Comparison of ENCODE assay signal across 8 cellular contexts in the genomic region with DNA sequence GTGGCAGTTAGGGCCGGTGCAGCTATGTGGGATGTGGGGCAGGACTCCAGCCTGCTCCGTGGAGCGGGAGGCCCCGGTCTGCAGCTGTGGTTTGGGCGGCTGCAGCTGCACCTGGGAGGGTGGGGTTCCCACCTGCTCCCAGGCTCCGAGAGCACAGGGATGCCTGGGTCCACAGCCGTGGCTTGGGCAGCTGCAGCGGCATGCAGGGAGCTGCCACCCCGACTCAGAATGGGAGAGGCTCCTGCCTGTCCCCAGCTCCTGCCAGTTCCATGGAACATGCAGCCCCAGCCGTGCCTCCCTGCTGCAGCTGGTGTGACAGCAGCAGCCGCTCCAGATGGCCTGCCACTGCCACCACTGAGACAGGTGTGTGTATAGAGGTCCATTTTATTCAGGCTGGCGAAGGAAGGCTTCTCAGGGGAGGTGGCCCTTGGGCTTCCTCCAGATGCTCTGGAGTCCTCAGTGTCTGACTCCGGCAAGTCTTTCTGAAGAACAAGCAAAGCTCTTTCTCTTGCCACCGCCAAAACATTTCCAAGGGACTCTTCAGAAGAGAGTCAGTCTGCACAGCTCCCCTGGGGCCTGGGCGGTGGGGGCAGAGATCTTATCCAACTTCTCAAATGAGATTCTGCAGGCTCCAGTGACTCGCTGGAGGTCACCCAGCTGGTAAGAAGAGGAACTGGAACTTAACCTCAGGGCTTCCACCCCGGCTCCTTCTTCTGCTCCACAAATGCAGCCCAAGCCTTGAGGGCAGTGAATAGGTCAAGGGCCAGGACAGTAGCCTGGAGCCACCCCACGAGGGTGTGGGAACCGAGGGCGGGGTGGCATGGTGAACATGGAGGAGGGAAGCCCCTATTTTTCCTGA. TPM values are rescaled to one million over a fixed set of nuclear protein-coding genes. Genes with fewer than 3 reads are reported as not detected.
DNase-seq lines count a peak whose midpoint lies in the region; ATAC-seq, FAIRE-seq and TF ChIP-seq lines count a peak whose summit lies in the region.

No MANE protein-coding gene starts in this region.

- WGBS in HepG2 (ENCODE audit: low lambda C conversion rate) = 60% methylated on average over 7 of the region's 20 CpGs

- ATAC-seq in GM19035 (IDR thresholded peaks at IDR 0.05; ENCODE audit: unreplicated experiment) (peak; percentile 61), HG03103 (IDR thresholded peaks at IDR 0.05; ENCODE audit: low read depth, unreplicated experiment) (peak; percentile 70), HepG2 (peak; percentile 35)

- H3K36me3 ChIP-seq in HepG2 (replicated peaks in 1 of 2; ENCODE audit: control insufficient read depth in 1 of 2, insufficient read depth in 2 of 2, low read length in 2 of 2) = no peaks in the 10 kb centered on the region
- H3K36me3 ChIP-seq in HAP-1 (replicated peaks) = no peaks in the 10 kb centered on the region

- DNase-seq in AML-193 (lab: John Stamatoyannopoulos, UW) (peak; percentile 75 to 87), SHP77 (lab: John Stamatoyannopoulos, UW) (peak; percentile 85), HepG2 (ENCODE audit: low spot score) (no peak), NCI-H2227 treated with DMSO at 0.1 percent for 48 hours (lab: John Stamatoyannopoulos, UW) (no peak), HAP-1 (ENCODE audit: low spot score in 2 of 2) (no peak), SW480 (ENCODE audit: low spot score) (no peak)

- TF ChIP-seq RAD21 in HepG2 (CRISPR knock-in tag; IDR thresholded peaks at IDR 0.05) = no peak

- BruUV-seq in HepG2 (replicated peaks; lab: Mats Ljungman, UMichigan) = no TSS peak

- no peak for TF ChIP-seq POLR2A in HepG2 (IDR thresholded peaks at IDR 0.05; ENCODE audit: insufficient read depth in 1 of 2, low read depth in 2 of 2, low read length in 2 of 2)

- peak overlapping the region; percentile 73 for H3K4me2 ChIP-seq in HepG2 (ENCODE audit: low read depth, low read length)

- H3K4me3 ChIP-seq in HepG2 (replicated peaks in 1 of 3; ENCODE audit: insufficient read depth in 1 of 3, low read depth in 2 of 3, low read length in 3 of 3) (no peak overlapping the region), HAP-1 (no peak overlapping the region)

- intact Hi-C loops in HepG2 (cut with micrococcal nuclease; ENCODE audit: unreplicated experiment) = loop anchor here (2.0 to 10.0 kb wide), 5 partner anchors 16 to 292 kb away; no protein-coding TSS in a partner anchor

- in situ Hi-C loops in HepG2 (cut with HindIII; ENCODE audit: extremely low pct_ligation_motif_present, low pct_unique_long_range_greater_than_20kb) (loop anchor here (5.0 kb wide), 1 partner anchor 161 kb away; no protein-coding TSS in a partner anchor), HAP-1 (cut with MboI; ENCODE audit: low sequenced_read_pairs) (loop anchor here (10.0 kb wide), 1 partner anchor 702 kb away; no protein-coding TSS in a partner anchor)

- no peaks in the 10 kb centered on the region for H3K79me2 ChIP-seq in HepG2 (ENCODE audit: insufficient read depth, low read length)

- H4K20me1 ChIP-seq in HepG2 (ENCODE audit: insufficient read depth, low read length) = no peaks in the 10 kb centered on the region

- no peak overlapping the region for H3K9ac ChIP-seq in HepG2 (ENCODE audit: insufficient read depth, low read depth, low read length)

- CTCF ChIA-PET in HepG2 (lab: Yijun Ruan, JAX; ENCODE audit: low intra/inter-chr PET ratio, low total read pairs) = interaction anchor here (0.5 to 1.5 kb wide), 2 partner anchors 160 to 161 kb away, joined by 3 to 8 read pairs; no protein-coding TSS in a partner anchor

- no peaks in the 10 kb centered on the region for H3K9me3 ChIP-seq in HepG2 (ENCODE audit: low read length)
- no peaks in the 10 kb centered on the region for H3K9me3 ChIP-seq in HAP-1

- H2AFZ ChIP-seq in HepG2 (ENCODE audit: low read length) = no peak overlapping the region

- H3K4me1 ChIP-seq in HepG2 (ENCODE audit: insufficient read depth, low read length) = peaks cover 46% of the 10 kb centered on the region
- H3K4me1 ChIP-seq in HAP-1 = no peaks in the 10 kb centered on the region

- POLR2A ChIA-PET in HepG2 (lab: Yijun Ruan, JAX) = interaction anchor here (1.1 to 2.0 kb wide), 4 partner anchors 10 to 18 kb away, joined by 3 to 9 read pairs (median 6); no protein-coding TSS in a partner anchor

- peaks cover 7 to 18% of the 10 kb centered on the region in 2 experiments; a peak in 4 of 5 replicates for H3K27me3 ChIP-seq in HepG2 (ENCODE audit: control insufficient read depth in 1 of 2, insufficient read depth in 2 of 2, low read length in 2 of 2)
- no peaks in the 10 kb centered on the region for H3K27me3 ChIP-seq in HAP-1 (ENCODE audit: low read depth)

- no peak for TF ChIP-seq EP300 in HepG2 (IDR thresholded peaks at IDR 0.05; ENCODE audit: low read depth in 2 of 2, low read length in 2 of 2)
- TF ChIP-seq EP300 in HepG2 (CRISPR knock-in tag; IDR thresholded peaks at IDR 0.05; ENCODE audit: borderline replicate concordance) = no peak

- no peak overlapping the region for H3K27ac ChIP-seq in HepG2 (ENCODE audit: extremely low read length, insufficient read depth, low read length)

- no peak for TF ChIP-seq CTCF in HepG2 (CRISPR knock-in tag; IDR thresholded peaks at IDR 0.05)

- no peak for FAIRE-seq in HepG2 (lab: Jason Lieb, UNC)

RNA-seq across cellular contexts. Expression of a gene that starts 21.6 kb away (rescaled TPM):
- total RNA-seq in HepG2 (2016; rRNA removed; fragmentation: Illumina TruSeq; extraction: Trizol) = 10.0 and 10.5 TPM in 2 replicates
- total RNA-seq in HepG2 (2016; cell fraction: cytosol; rRNA removed; fragmentation: Illumina TruSeq; extraction: Trizol; ENCODE audit: low read depth) = 9.4 and 11.8 TPM in 2 replicates
- 9.5 and 11.5 TPM in 2 replicates for total RNA-seq in HepG2 (2016; cell fraction: insoluble cytoplasmic fraction; rRNA removed; fragmentation: Illumina TruSeq; extraction: Trizol)
- total RNA-seq in HepG2 (2016; cell fraction: membrane; rRNA removed; fragmentation: Illumina TruSeq; extraction: Trizol) = 10.2 and 12.3 TPM in 2 replicates
- 3.3 and 4.2 TPM in 2 replicates for total RNA-seq in HepG2 (2016; cell fraction: nucleus; rRNA removed; fragmentation: Illumina TruSeq; extraction: Trizol)
- 12.2 and 13.8 TPM in 2 replicates for polyA plus RNA-seq in HepG2 (2011; rRNA removed)
- polyA plus RNA-seq in HepG2 (2011; cell fraction: cytosol; rRNA removed) = 10.6 and 20.2 TPM in 2 replicates
- polyA plus RNA-seq in HepG2 (2011; cell fraction: nucleus; rRNA removed) = 5.9 and 7.2 TPM in 2 replicates
- 4.3 and 11.1 TPM in 2 replicates for polyA plus RNA-seq in HepG2 (2012)
- 14.1 and 18.5 TPM in 2 replicates for polyA plus RNA-seq in HepG2 (2016; cell fraction: cytosol; fragmentation: Illumina TruSeq; extraction: Trizol; ENCODE audit: low read depth)
- 14.2 and 18.6 TPM in 2 replicates for polyA plus RNA-seq in HepG2 (2016; cell fraction: insoluble cytoplasmic fraction; fragmentation: Illumina TruSeq; extraction: Trizol; ENCODE audit: low read depth)
- 13.4 and 14.9 TPM in 2 replicates for polyA plus RNA-seq in HepG2 (2016; cell fraction: membrane; fragmentation: Illumina TruSeq; extraction: Trizol; ENCODE audit: low read depth)
- 12.3 and 12.7 TPM in 2 replicates for polyA plus RNA-seq in HepG2 (2016; cell fraction: nucleus; fragmentation: Illumina TruSeq; extraction: Trizol; ENCODE audit: insufficient read depth, low read depth)
- 30.1 TPM in 1 of 2 replicates, not detected in the other for polyA minus RNA-seq in HepG2 (2011; rRNA and poly(A)+ RNA removed; ENCODE audit: low replicate concordance)
- polyA minus RNA-seq in HepG2 (2011; cell fraction: cytosol; rRNA and poly(A)+ RNA removed) = 3.4 and 3.6 TPM in 2 replicates
- polyA minus RNA-seq in HepG2 (2011; cell fraction: nucleus; rRNA and poly(A)+ RNA removed) = 2.2 and 3.2 TPM in 2 replicates

RNA-seq across cellular contexts. Expression of a gene that starts 22.5 kb away (rescaled TPM):
- 25.5 and 27.0 TPM in 2 replicates for total RNA-seq in HepG2 (2016; rRNA removed; fragmentation: Illumina TruSeq; extraction: Trizol)
- 8.5 and 8.8 TPM in 2 replicates for total RNA-seq in HepG2 (2016; cell fraction: cytosol; rRNA removed; fragmentation: Illumina TruSeq; extraction: Trizol; ENCODE audit: low read depth)
- total RNA-seq in HepG2 (2016; cell fraction: insoluble cytoplasmic fraction; rRNA removed; fragmentation: Illumina TruSeq; extraction: Trizol) = 20.2 and 27.2 TPM in 2 replicates
- 26.6 and 27.7 TPM in 2 replicates for total RNA-seq in HepG2 (2016; cell fraction: membrane; rRNA removed; fragmentation: Illumina TruSeq; extraction: Trizol)
- 13.4 and 15.4 TPM in 2 replicates for total RNA-seq in HepG2 (2016; cell fraction: nucleus; rRNA removed; fragmentation: Illumina TruSeq; extraction: Trizol)
- 38.2 and 46.3 TPM in 2 replicates for polyA plus RNA-seq in HepG2 (2011; rRNA removed)
- polyA plus RNA-seq in HepG2 (2011; cell fraction: cytosol; rRNA removed) = 39.3 and 40.1 TPM in 2 replicates
- polyA plus RNA-seq in HepG2 (2011; cell fraction: nucleus; rRNA removed) = 32.6 and 39.0 TPM in 2 replicates
- 24.1 and 35.1 TPM in 2 replicates for polyA plus RNA-seq in HepG2 (2012)
- polyA plus RNA-seq in HepG2 (2016; cell fraction: cytosol; fragmentation: Illumina TruSeq; extraction: Trizol; ENCODE audit: low read depth) = 14.2 and 17.6 TPM in 2 replicates
- 26.4 and 31.5 TPM in 2 replicates for polyA plus RNA-seq in HepG2 (2016; cell fraction: insoluble cytoplasmic fraction; fragmentation: Illumina TruSeq; extraction: Trizol; ENCODE audit: low read depth)
- 30.2 and 31.7 TPM in 2 replicates for polyA plus RNA-seq in HepG2 (2016; cell fraction: membrane; fragmentation: Illumina TruSeq; extraction: Trizol; ENCODE audit: low read depth)
- polyA plus RNA-seq in HepG2 (2016; cell fraction: nucleus; fragmentation: Illumina TruSeq; extraction: Trizol; ENCODE audit: insufficient read depth, low read depth) = 28.9 and 29.2 TPM in 2 replicates
- 40.1 and 54.5 TPM in 2 replicates for polyA minus RNA-seq in HepG2 (2011; rRNA and poly(A)+ RNA removed; ENCODE audit: low replicate concordance)
- 21.4 and 26.1 TPM in 2 replicates for polyA minus RNA-seq in HepG2 (2011; cell fraction: cytosol; rRNA and poly(A)+ RNA removed)
- 4.8 and 8.6 TPM in 2 replicates for polyA minus RNA-seq in HepG2 (2011; cell fraction: nucleus; rRNA and poly(A)+ RNA removed)

RNA-seq across cellular contexts. Expression of a gene that starts 46.6 kb away (rescaled TPM):
- 26.4 and 36.7 TPM in 2 replicates for total RNA-seq in HepG2 (2016; rRNA removed; fragmentation: Illumina TruSeq; extraction: Trizol)
- total RNA-seq in HepG2 (2016; cell fraction: cytosol; rRNA removed; fragmentation: Illumina TruSeq; extraction: Trizol; ENCODE audit: low read depth) = 28.0 and 29.8 TPM in 2 replicates
- 25.8 and 32.7 TPM in 2 replicates for total RNA-seq in HepG2 (2016; cell fraction: insoluble cytoplasmic fraction; rRNA removed; fragmentation: Illumina TruSeq; extraction: Trizol)
- total RNA-seq in HepG2 (2016; cell fraction: membrane; rRNA removed; fragmentation: Illumina TruSeq; extraction: Trizol) = 21.5 TPM in 2 replicates
- 34.3 and 41.9 TPM in 2 replicates for total RNA-seq in HepG2 (2016; cell fraction: nucleus; rRNA removed; fragmentation: Illumina TruSeq; extraction: Trizol)
- polyA plus RNA-seq in HepG2 (2011; rRNA removed) = 48.2 TPM in 2 replicates
- polyA plus RNA-seq in HepG2 (2011; cell fraction: cytosol; rRNA removed) = 24.5 and 25.4 TPM in 2 replicates
- 91.1 and 92.6 TPM in 2 replicates for polyA plus RNA-seq in HepG2 (2011; cell fraction: nucleus; rRNA removed)
- polyA plus RNA-seq in HepG2 (2012) = 34.1 and 39.4 TPM in 2 replicates
- polyA plus RNA-seq in HepG2 (2016; cell fraction: cytosol; fragmentation: Illumina TruSeq; extraction: Trizol; ENCODE audit: low read depth) = 8.3 and 8.5 TPM in 2 replicates
- polyA plus RNA-seq in HepG2 (2016; cell fraction: insoluble cytoplasmic fraction; fragmentation: Illumina TruSeq; extraction: Trizol; ENCODE audit: low read depth) = 26.6 and 30.9 TPM in 2 replicates
- polyA plus RNA-seq in HepG2 (2016; cell fraction: membrane; fragmentation: Illumina TruSeq; extraction: Trizol; ENCODE audit: low read depth) = 15.4 and 16.9 TPM in 2 replicates
- 87.6 and 89.2 TPM in 2 replicates for polyA plus RNA-seq in HepG2 (2016; cell fraction: nucleus; fragmentation: Illumina TruSeq; extraction: Trizol; ENCODE audit: insufficient read depth, low read depth)
- polyA minus RNA-seq in HepG2 (2011; rRNA and poly(A)+ RNA removed; ENCODE audit: low replicate concordance) = 15.6 and 49.1 TPM in 2 replicates
- 12.3 and 12.7 TPM in 2 replicates for polyA minus RNA-seq in HepG2 (2011; cell fraction: cytosol; rRNA and poly(A)+ RNA removed)
- polyA minus RNA-seq in HepG2 (2011; cell fraction: nucleus; rRNA and poly(A)+ RNA removed) = 57.0 and 67.1 TPM in 2 replicates

Comparison
In these comparisons a context has a peak if more than half of its experiments do, and no peak if none do; other contexts are left out.
1. DNase-seq: peak in AML-193 (2 of 2) and SHP77 (2 of 2); none in HepG2 (single experiment), NCI-H2227 treated with DMSO at 0.1 percent for 48 hours (single experiment), HAP-1 (0 of 2) and SW480 (single experiment).
2. Peak in every context shown above with its lines, with median percentiles within 50 percentile points of each other: ATAC-seq.